Comparison of ENCODE assay signal across 1 cellular context in genomic region chr15:81309647-81310460, GRCh38.
TF ChIP-seq lines count a peak whose summit lies in the region.

No MANE protein-coding gene starts in this region.

TF ChIP-seq in IMR-90, 13 proteins besides CTCF, POLR2A, EP300 and RAD21:
- no peak for TF ChIP-seq CEBPB (IDR thresholded peaks at IDR 0.05; ENCODE audit: low read depth, low read length)
- no peak for TF ChIP-seq ELK1 (IDR thresholded peaks at IDR 0.05; ENCODE audit: borderline replicate concordance, low read depth, low read length)
- TF ChIP-seq MAFK (IDR thresholded peaks at IDR 0.05; ENCODE audit: low read depth, low read length) = no peak
- TF ChIP-seq RFX5 (IDR thresholded peaks at IDR 0.05; ENCODE audit: low read depth, low read length) = no peak
- no peak for TF ChIP-seq MAZ (IDR thresholded peaks at IDR 0.05; ENCODE audit: borderline replicate concordance, low read depth, low read length)
- no peak for TF ChIP-seq FOS (IDR thresholded peaks at IDR 0.05; ENCODE audit: low read depth, low read length)
- no peak for TF ChIP-seq NFE2L2 (IDR thresholded peaks at IDR 0.05; ENCODE audit: low read depth, low read length)
- no peak for TF ChIP-seq BHLHE40 (IDR thresholded peaks at IDR 0.05; ENCODE audit: low read depth, low read length)
